ENCODE assay signal across 8 cellular contexts in the genomic region with DNA sequence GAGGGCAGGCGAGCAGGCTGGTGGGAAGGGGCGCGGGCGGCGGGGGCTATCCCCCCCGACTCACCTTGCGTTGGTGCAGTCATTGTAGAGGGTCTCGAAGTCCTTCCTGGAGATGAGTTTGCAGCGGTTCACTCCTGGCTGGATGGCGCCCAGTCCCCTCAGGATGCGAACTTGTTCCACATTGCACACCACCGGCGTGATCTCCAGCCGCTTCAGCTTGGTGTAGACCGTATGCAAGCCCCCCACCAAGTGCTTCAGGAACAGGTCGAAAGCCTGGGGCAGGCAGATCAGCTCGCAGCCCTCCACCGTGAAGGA. TPM values are rescaled to one million over a fixed set of nuclear protein-coding genes. Genes with fewer than 3 reads are reported as not detected.
DNase-seq lines count a peak whose midpoint lies in the region; ATAC-seq and TF ChIP-seq lines count a peak whose summit lies in the region.

No MANE protein-coding gene starts in this region.

- no peaks in the 10 kb centered on the region for H3K9me3 ChIP-seq in HAP-1
- H3K9me3 ChIP-seq in iPS-20b (ENCODE audit: insufficient read depth, low read depth, low read length): no peaks in the 10 kb centered on the region
- H3K9me3 ChIP-seq in stomach: no peaks in the 10 kb centered on the region
- H3K9me3 ChIP-seq in effector memory CD4-positive, alpha-beta T cell (ENCODE audit: control insufficient read depth, low read length): no peaks in the 10 kb centered on the region

- H3K27ac ChIP-seq in iPS-20b (ENCODE audit: low read length): no peak overlapping the region
- peak overlapping the region; percentile 60 to 82 (median 69) for H3K27ac ChIP-seq in stomach
- H3K27ac ChIP-seq in effector memory CD4-positive, alpha-beta T cell (ENCODE audit: insufficient read depth, low read length, poor library complexity, severe bottlenecking): no peak overlapping the region

- in situ Hi-C loops in HAP-1 (cut with MboI; ENCODE audit: low sequenced_read_pairs): loop anchor here (25.0 kb wide), 1 partner anchor 104 kb away; no protein-coding TSS in a partner anchor

- DNase-seq in 8988T (peak; percentile 35), HAP-1 (ENCODE audit: low spot score in 2 of 2) (peak in 1 of 2 experiments; percentile 28), stomach (no peak), D341Med (ENCODE audit: low spot score) (no peak), germinal center (ENCODE audit: low spot score) (no peak)
- DNase-seq in activated naive CD8-positive, alpha-beta T cell treated with anti-CD3 and anti-CD28 coated beads, Interleukin-2, amount 10 ng/mL, durations not matched to agents 7 days and 5 days: no peak
- no peak for DNase-seq in effector memory CD4-positive, alpha-beta T cell

- POLR2A ChIA-PET in activated naive CD8-positive, alpha-beta T cell treated with anti-CD3 and anti-CD28 coated beads, Interleukin-2, amount 10 ng/mL, durations not matched to agents 7 days and 5 days (lab: Charles Lee): no interaction called here

- no peak for TF ChIP-seq CTCF in stomach (IDR thresholded peaks at IDR 0.05)

- H3K36me3 ChIP-seq in HAP-1 (replicated peaks) (no peaks in the 10 kb centered on the region), iPS-20b (ENCODE audit: insufficient read depth, low read depth, low read length) (no peaks in the 10 kb centered on the region), stomach (no peaks in the 10 kb centered on the region)
- H3K36me3 ChIP-seq in effector memory CD4-positive, alpha-beta T cell (ENCODE audit: control insufficient read depth, insufficient read depth, low read length): no peaks in the 10 kb centered on the region

- no peak for TF ChIP-seq EP300 in stomach (IDR thresholded peaks at IDR 0.05)

- H3K4me1 ChIP-seq in HAP-1 (peaks cover 45% of the 10 kb centered on the region), iPS-20b (ENCODE audit: insufficient read depth, low read length) (peaks cover 10% of the 10 kb centered on the region; the same call in 1 of the 2 replicates), stomach (peaks cover 12 to 36% (median 31%) of the 10 kb centered on the region in 4 donors)
- peaks cover 7% of the 10 kb centered on the region for H3K4me1 ChIP-seq in effector memory CD4-positive, alpha-beta T cell (ENCODE audit: control insufficient read depth, insufficient read depth, low read length, poor library complexity, severe bottlenecking)

- no peaks in the 10 kb centered on the region for H3K27me3 ChIP-seq in HAP-1 (ENCODE audit: low read depth)
- H3K27me3 ChIP-seq in iPS-20b (ENCODE audit: insufficient read depth, low read length): peaks cover 92% of the 10 kb centered on the region
- peaks cover 9 to 82% (median 36%) of the 10 kb centered on the region in 3 donors for H3K27me3 ChIP-seq in stomach
- H3K27me3 ChIP-seq in effector memory CD4-positive, alpha-beta T cell (replicated peaks; ENCODE audit: control insufficient read depth, insufficient read depth, low read length, poor library complexity, severe bottlenecking): peaks cover 17% of the 10 kb centered on the region

- intact Hi-C loops in stomach (cut with DNase I; ENCODE audit: low total_unique reads): no loop called here

- peaks cover 71% of the 10 kb centered on the region for H3K27me3 Mint-ChIP-seq in activated naive CD8-positive, alpha-beta T cell treated with anti-CD3 and anti-CD28 coated beads, Interleukin-2, amount 10 ng/mL, durations not matched to agents 7 days and 5 days

- H3K4me1 Mint-ChIP-seq in activated naive CD8-positive, alpha-beta T cell treated with anti-CD3 and anti-CD28 coated beads, Interleukin-2, amount 10 ng/mL, durations not matched to agents 7 days and 5 days: peaks cover 18% of the 10 kb centered on the region

- peak overlapping the region; percentile 42 for H3K4me3 Mint-ChIP-seq in activated naive CD8-positive, alpha-beta T cell treated with anti-CD3 and anti-CD28 coated beads, Interleukin-2, amount 10 ng/mL, durations not matched to agents 7 days and 5 days

- no peak for TF ChIP-seq POLR2A in stomach (IDR thresholded peaks at IDR 0.05)

- 0 to 5% (median 1%) methylated on average over 8 to 18 of the region's 18 CpGs for WGBS in stomach, 5 donors

- H3K9me3 Mint-ChIP-seq in activated naive CD8-positive, alpha-beta T cell treated with anti-CD3 and anti-CD28 coated beads, Interleukin-2, amount 10 ng/mL, durations not matched to agents 7 days and 5 days: no peaks in the 10 kb centered on the region

- H3K36me3 Mint-ChIP-seq in activated naive CD8-positive, alpha-beta T cell treated with anti-CD3 and anti-CD28 coated beads, Interleukin-2, amount 10 ng/mL, durations not matched to agents 7 days and 5 days: peaks cover 4% of the 10 kb centered on the region

- peak; percentile 32 for ATAC-seq in activated naive CD8-positive, alpha-beta T cell treated with anti-CD3 and anti-CD28 coated beads, Interleukin-2, amount 10 ng/mL, durations not matched to agents 7 days and 5 days (ENCODE audit: low read depth)

- no peak overlapping the region for H3K27ac Mint-ChIP-seq in activated naive CD8-positive, alpha-beta T cell treated with anti-CD3 and anti-CD28 coated beads, Interleukin-2, amount 10 ng/mL, durations not matched to agents 7 days and 5 days

- H3K9ac ChIP-seq in iPS-20b (ENCODE audit: low read depth, low read length): no peak overlapping the region

- H3K4me3 ChIP-seq in HAP-1: peak overlapping the region; percentile 74
- peak overlapping the region; percentile 64 for H3K4me3 ChIP-seq in iPS-20b (ENCODE audit: low read length)
- H3K4me3 ChIP-seq in stomach: peak overlapping the region; percentile 52 to 75 (median 58)
- no peak overlapping the region for H3K4me3 ChIP-seq in effector memory CD4-positive, alpha-beta T cell (ENCODE audit: insufficient read depth, low read depth, low read length, poor library complexity, severe bottlenecking)

RNA-seq across cellular contexts. Expression of gene DACH1, which starts 1.2 kb away (rescaled TPM):
- total RNA-seq in activated naive CD8-positive, alpha-beta T cell treated with anti-CD3 and anti-CD28 coated beads, Interleukin-2, amount 10 ng/mL, durations not matched to agents 7 days and 5 days: not detected
- total RNA-seq in stomach: 1 to 10 TPM in 4 of 5 donors, not detected in 1; 1.8 to 9.4 (median 6.8) TPM
- 1 to 10 TPM in 1 of 3 donors, under 1 TPM in 2; 0.28 to 2.9 (median 0.81) TPM for polyA plus RNA-seq in stomach

Comparison
In these comparisons a context has a peak if more than half of its experiments do, and no peak if none do; other contexts are left out.
1. H3K27ac ChIP-seq: peak in stomach (5 of 5); none in iPS-20b (single experiment) and effector memory CD4-positive, alpha-beta T cell (single experiment).